In the genomic region with DNA sequence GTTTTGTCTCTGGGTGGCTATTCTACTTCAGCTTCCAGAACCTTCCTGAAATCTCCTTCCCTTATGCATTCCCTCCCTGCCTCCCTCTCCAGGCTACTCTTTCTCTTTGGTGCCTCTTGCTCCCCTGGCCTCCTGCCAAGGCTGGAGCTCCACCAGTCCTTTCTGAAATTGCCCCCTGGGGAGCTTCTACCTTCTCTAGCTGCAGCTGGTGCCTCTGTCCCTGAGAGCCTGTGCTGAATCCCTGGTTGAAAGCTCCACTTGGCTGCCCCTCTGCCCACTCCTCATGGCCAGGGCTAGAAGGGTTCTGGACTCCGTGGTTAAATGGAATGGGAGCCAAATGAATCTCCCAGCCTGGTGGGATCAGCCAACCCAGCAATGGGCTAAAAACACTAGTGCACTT, we compare ENCODE assay signal across 12 cellular contexts.
A peak's percentile ranks its signal among the peaks of the same experiment; 100 is the strongest.
DNase-seq lines count a peak whose midpoint lies in the region; ATAC-seq, FAIRE-seq and TF ChIP-seq lines count a peak whose summit lies in the region.
"Had no signal": no experiment of that assay in that cellular context is flagged by ENCODE, and none has a peak within 500 bp of the region (broad histone marks: within the 10 kb centered on the region; RNA-seq: fewer than 3 reads in every experiment).

No MANE protein-coding gene starts in this region.

- no peak overlapping the region for H3K27ac ChIP-seq in CD8-positive, alpha-beta T cell (ENCODE audit: low read depth, low read length)

- no peaks in the 10 kb centered on the region for H3K36me3 Mint-ChIP-seq in nephron progenitor cell (ENCODE audit: low read depth)
- H3K36me3 Mint-ChIP-seq in CD8-positive, alpha-beta T cell: no peaks in the 10 kb centered on the region

- CTCF ChIA-PET in CD8-positive, alpha-beta T cell (lab: Charles Lee): interaction anchor here (0.8 to 1.6 kb wide), 5 partner anchors 10 to 117 kb away, joined by 3 to 6 read pairs (median 4); no protein-coding TSS in a partner anchor

- intact Hi-C loops in CD8-positive, alpha-beta T cell (cut with DNase I, micrococcal nuclease): no loop called here

- H3K4me3 Mint-ChIP-seq in nephron progenitor cell: no peak overlapping the region
- no peak overlapping the region for H3K4me3 Mint-ChIP-seq in CD8-positive, alpha-beta T cell
- H3K4me3 Mint-ChIP-seq: activated B cell treated with CpG ODN at 0.5 μM for 24 hours, neural crest cell had no signal

- H3K36me3 ChIP-seq in CD8-positive, alpha-beta T cell (ENCODE audit: insufficient read depth, low read length): no peaks in the 10 kb centered on the region

- peaks cover 17% of the 10 kb centered on the region for H3K4me1 ChIP-seq in CD8-positive, alpha-beta T cell (ENCODE audit: insufficient read depth, low read length)

- peak; percentile 64 for DNase-seq in EH (ENCODE audit: low read depth)
- peak; percentile 15 for DNase-seq in NCI-H187 treated with DMSO at 0.1 percent for 48 hours (lab: John Stamatoyannopoulos, UW)
- DNase-seq in astrocyte of the cerebellum (ENCODE audit: low read depth): peak; percentile 11
- no peak for DNase-seq in nephron progenitor cell
- DNase-seq in CD8-positive, alpha-beta T cell: no peak
- no peak for DNase-seq in GM12892 (ENCODE audit: insufficient read length)
- DNase-seq in cerebellar cortex (ENCODE audit: low spot score): no peak
- no peak for DNase-seq in stimulated activated CD4-positive, alpha-beta T cell treated with anti-CD3 and anti-CD28 coated beads, Interleukin-4, amount 100 ng/mL, for 1 hour
- DNase-seq: activated B cell treated with CpG ODN at 0.5 μM for 24 hours had no signal

- H3K9me3 ChIP-seq in CD8-positive, alpha-beta T cell (ENCODE audit: low read length): no peaks in the 10 kb centered on the region
- H3K9me3 ChIP-seq: heart right ventricle had no signal

- no peak for TF ChIP-seq POLR2A in GM12892 (IDR thresholded peaks at IDR 0.05; ENCODE audit: low read depth, low read length)

- H3K4me1 Mint-ChIP-seq in nephron progenitor cell: peaks cover 12% of the 10 kb centered on the region
- H3K4me1 Mint-ChIP-seq in CD8-positive, alpha-beta T cell (ENCODE audit: low read depth): peaks cover 31% of the 10 kb centered on the region
- H3K4me1 Mint-ChIP-seq: activated B cell treated with CpG ODN at 0.5 μM for 24 hours, neural crest cell had no signal

- POLR2A ChIA-PET in CD8-positive, alpha-beta T cell (lab: Charles Lee): interaction anchor here (0.6 to 1.1 kb wide), 3 partner anchors 9 to 53 kb away, joined by 3 read pairs; no protein-coding TSS in a partner anchor

- peaks cover 22% of the 10 kb centered on the region for H3K27me3 Mint-ChIP-seq in nephron progenitor cell (ENCODE audit: low read depth, poor library complexity)
- no peaks in the 10 kb centered on the region for H3K27me3 Mint-ChIP-seq in CD8-positive, alpha-beta T cell (ENCODE audit: low read depth)
- H3K27me3 Mint-ChIP-seq: activated B cell treated with CpG ODN at 0.5 μM for 24 hours had no signal

- ATAC-seq in CD8-positive, alpha-beta T cell: no peak

- in situ Hi-C loops in astrocyte of the cerebellum (cut with HindIII; ENCODE audit: low sequenced_read_pairs): no loop called here

- FAIRE-seq in GM12892 (lab: Jason Lieb, UNC): no peak
- FAIRE-seq: G401.6 had no signal

- H3K27me3 ChIP-seq in CD8-positive, alpha-beta T cell (ENCODE audit: insufficient read depth, low read length): no peaks in the 10 kb centered on the region

- TF ChIP-seq CTCF in astrocyte of the cerebellum (IDR thresholded peaks at IDR 0.05; ENCODE audit: low read depth, low read length, missing control alignments): no peak
- TF ChIP-seq CTCF in nephron progenitor cell (IDR thresholded peaks at IDR 0.05): no peak
- TF ChIP-seq CTCF in CD8-positive, alpha-beta T cell (IDR thresholded peaks at IDR 0.05): no peak

- H3K9me3 Mint-ChIP-seq in nephron progenitor cell: no peaks in the 10 kb centered on the region
- no peaks in the 10 kb centered on the region for H3K9me3 Mint-ChIP-seq in CD8-positive, alpha-beta T cell
- H3K9me3 Mint-ChIP-seq: activated B cell treated with CpG ODN at 0.5 μM for 24 hours had no signal

- peak overlapping the region; percentile 59 for H3K27ac Mint-ChIP-seq in nephron progenitor cell
- no peak overlapping the region for H3K27ac Mint-ChIP-seq in CD8-positive, alpha-beta T cell
- H3K27ac Mint-ChIP-seq: activated B cell treated with CpG ODN at 0.5 μM for 24 hours had no signal

- H3K4me3 ChIP-seq in astrocyte of the cerebellum (ENCODE audit: low read depth, low read length): no peak overlapping the region
- H3K4me3 ChIP-seq in CD8-positive, alpha-beta T cell (ENCODE audit: low read depth, low read length): no peak overlapping the region
- H3K4me3 ChIP-seq: heart right ventricle had no signal

Comparison
In these comparisons a context has a peak if more than half of its experiments do, and no peak if none do; other contexts are left out.
1. DNase-seq: peak in EH (single experiment), NCI-H187 treated with DMSO at 0.1 percent for 48 hours (single experiment) and astrocyte of the cerebellum (single experiment); none in nephron progenitor cell (single experiment), CD8-positive, alpha-beta T cell (0 of 7), GM12892 (single experiment), cerebellar cortex (single experiment) and stimulated activated CD4-positive, alpha-beta T cell treated with anti-CD3 and anti-CD28 coated beads, Interleukin-4, amount 100 ng/mL, for 1 hour (single experiment).